7 cellular contexts compared by ENCODE assay signal in genomic region chr6:3227363-3228045, GRCh38. TPM values are rescaled to one million over a fixed set of nuclear protein-coding genes. Genes with fewer than 3 reads are reported as not detected.
A peak's percentile ranks its signal among the peaks of the same experiment; 100 is the strongest.
DNase-seq lines count a peak whose midpoint lies in the region; ATAC-seq, FAIRE-seq and TF ChIP-seq lines count a peak whose summit lies in the region.

TUBB2B (minus strand) TSS chr6:3227653; CDS start chr6:3227543, 110 bp downstream.

- peak; percentile 26 for FAIRE-seq in GM12891 (lab: Jason Lieb, UNC)

- POLR2A ChIA-PET in activated CD8-positive, alpha-beta T cell treated with anti-CD3 and anti-CD28 coated beads, Interleukin-2, amount 10 ng/mL, durations not matched to agents 7 days and 5 days (lab: Charles Lee): interaction anchor here (0.6 kb wide), 1 partner anchor 234 kb away, joined by 4 read pairs; no protein-coding TSS in a partner anchor

- H3K4me1 ChIP-seq in left ventricle myocardium inferior: peaks cover 60% of the 10 kb centered on the region
- peaks cover 7% of the 10 kb centered on the region for H3K4me1 ChIP-seq in prostate gland (replicated peaks)

- no peaks in the 10 kb centered on the region for H3K36me3 Mint-ChIP-seq in activated CD8-positive, alpha-beta T cell treated with anti-CD3 and anti-CD28 coated beads, Interleukin-2, amount 10 ng/mL, durations not matched to agents 7 days and 5 days (ENCODE audit: low read depth)

- H3K36me3 ChIP-seq in left ventricle myocardium inferior (no peaks in the 10 kb centered on the region), prostate gland (no peaks in the 10 kb centered on the region)

- ATAC-seq in activated CD8-positive, alpha-beta T cell treated with anti-CD3 and anti-CD28 coated beads, Interleukin-2, amount 10 ng/mL, durations not matched to agents 7 days and 5 days: no peak
- no peak for ATAC-seq in GM19324 (IDR thresholded peaks at IDR 0.05; ENCODE audit: low FRiP score, unreplicated experiment)
- no peak for ATAC-seq in activated CD4-positive, CD25-positive, alpha-beta regulatory T cell treated with anti-CD3 and anti-CD28 coated beads, Interleukin-2, amount 50 U/mL, for 24 hours

- whole genome bisulfite sequencing in prostate gland: 2% methylated on average over 59 of the region's 66 CpGs

- H3K27me3 ChIP-seq in left ventricle myocardium inferior (ENCODE audit: low read depth) (peaks cover 68% of the 10 kb centered on the region), prostate gland (replicated peaks; ENCODE audit: insufficient read depth) (peaks cover 29% of the 10 kb centered on the region)

- no peaks in the 10 kb centered on the region for H3K9me3 Mint-ChIP-seq in activated CD8-positive, alpha-beta T cell treated with anti-CD3 and anti-CD28 coated beads, Interleukin-2, amount 10 ng/mL, durations not matched to agents 7 days and 5 days (ENCODE audit: insufficient read depth)

- TF ChIP-seq CTCF in left ventricle myocardium inferior (IDR thresholded peaks at IDR 0.05; ENCODE audit: borderline replicate concordance) (no peak), prostate gland (IDR thresholded peaks at IDR 0.05) (no peak)

- H3K27ac ChIP-seq in left ventricle myocardium inferior (replicated peaks): no peak within 1 kb of the TSS
- no peak within 1 kb of the TSS for H3K27ac ChIP-seq in prostate gland

- H3K27me3 Mint-ChIP-seq in activated CD8-positive, alpha-beta T cell treated with anti-CD3 and anti-CD28 coated beads, Interleukin-2, amount 10 ng/mL, durations not matched to agents 7 days and 5 days (ENCODE audit: low read depth): peaks cover 72% of the 10 kb centered on the region

- H3K4me3 Mint-ChIP-seq in activated CD8-positive, alpha-beta T cell treated with anti-CD3 and anti-CD28 coated beads, Interleukin-2, amount 10 ng/mL, durations not matched to agents 7 days and 5 days: peak within 1 kb of the TSS; percentile 63

- peaks cover 46% of the 10 kb centered on the region for H3K4me1 Mint-ChIP-seq in activated CD8-positive, alpha-beta T cell treated with anti-CD3 and anti-CD28 coated beads, Interleukin-2, amount 10 ng/mL, durations not matched to agents 7 days and 5 days (ENCODE audit: low read depth)

- intact Hi-C loops in left ventricle myocardium inferior (cut with micrococcal nuclease) (no loop called here), prostate gland (cut with DNase I) (no loop called here)

- H3K9me3 ChIP-seq in left ventricle myocardium inferior (replicated peaks) (no peaks in the 10 kb centered on the region), prostate gland (no peaks in the 10 kb centered on the region)

- H3K27ac Mint-ChIP-seq in activated CD8-positive, alpha-beta T cell treated with anti-CD3 and anti-CD28 coated beads, Interleukin-2, amount 10 ng/mL, durations not matched to agents 7 days and 5 days: no peak within 1 kb of the TSS

- CTCF ChIA-PET in activated CD8-positive, alpha-beta T cell treated with anti-CD3 and anti-CD28 coated beads, Interleukin-2, amount 10 ng/mL, durations not matched to agents 7 days and 5 days (lab: Charles Lee): interaction anchor here (1.9 kb wide), 1 partner anchor 24 kb away, joined by 12 read pairs; no protein-coding TSS in a partner anchor

- DNase-seq in GM12891 (ENCODE audit: insufficient read length, low spot score): no peak
- DNase-seq in NCI-H1694 treated with DMSO at 0.1 percent for 48 hours (lab: John Stamatoyannopoulos, UW): peak; percentile 77
- DNase-seq in activated CD8-positive, alpha-beta T cell treated with anti-CD3 and anti-CD28 coated beads, Interleukin-2, amount 10 ng/mL, durations not matched to agents 7 days and 5 days: no peak
- DNase-seq in left ventricle myocardium inferior: peak; percentile 38
- no peak for DNase-seq in prostate gland (ENCODE audit: low spot score)

- H3K4me3 ChIP-seq in left ventricle myocardium inferior (peak within 1 kb of the TSS; percentile 80), prostate gland (peak within 1 kb of the TSS; percentile 8 to 19)

- TF ChIP-seq POLR2A in GM12891 (IDR thresholded peaks at IDR 0.05; ENCODE audit: low read depth, low read length) (no peak), prostate gland (IDR thresholded peaks at IDR 0.05) (no peak)

TF ChIP-seq in GM12891, 5 proteins besides CTCF, POLR2A, EP300 and RAD21:
- TF ChIP-seq SPI1 (IDR thresholded peaks at IDR 0.05; ENCODE audit: low read depth, low read length) (no peak), POLR2AphosphoS5 (IDR thresholded peaks at IDR 0.05; ENCODE audit: low read depth, low read length) (no peak), TAF1 (IDR thresholded peaks at IDR 0.05; ENCODE audit: low read depth, low read length) (no peak), POU2F2 (IDR thresholded peaks at IDR 0.05; ENCODE audit: low read depth, low read length) (no peak), PAX5 (IDR thresholded peaks at IDR 0.05; ENCODE audit: insufficient read depth, low read length, severe bottlenecking) (no peak)
TF ChIP-seq in GM12891: peak in this region for 0.

RNA-seq across cellular contexts. Expression of gene TUBB2B, which starts in this region (rescaled TPM):
- 33.4 TPM for polyA plus RNA-seq in GM12891 (2012; ENCODE audit: low read depth, missing spikeins)
- not detected for total RNA-seq in activated CD8-positive, alpha-beta T cell treated with anti-CD3 and anti-CD28 coated beads, Interleukin-2, amount 10 ng/mL, durations not matched to agents 7 days and 5 days
- total RNA-seq in left ventricle myocardium inferior (1.4 TPM), prostate gland (1 to 10 TPM; 3.9 to 4.5 TPM)

Comparison
In these comparisons a context has a peak if more than half of its experiments do, and no peak if none do; other contexts are left out.
1. DNase-seq: peak in NCI-H1694 treated with DMSO at 0.1 percent for 48 hours (single experiment) and left ventricle myocardium inferior (single experiment); none in GM12891 (single experiment), activated CD8-positive, alpha-beta T cell treated with anti-CD3 and anti-CD28 coated beads, Interleukin-2, amount 10 ng/mL, durations not matched to agents 7 days and 5 days (single experiment) and prostate gland (single experiment).